8 cellular contexts compared by ENCODE assay signal in the genomic region with DNA sequence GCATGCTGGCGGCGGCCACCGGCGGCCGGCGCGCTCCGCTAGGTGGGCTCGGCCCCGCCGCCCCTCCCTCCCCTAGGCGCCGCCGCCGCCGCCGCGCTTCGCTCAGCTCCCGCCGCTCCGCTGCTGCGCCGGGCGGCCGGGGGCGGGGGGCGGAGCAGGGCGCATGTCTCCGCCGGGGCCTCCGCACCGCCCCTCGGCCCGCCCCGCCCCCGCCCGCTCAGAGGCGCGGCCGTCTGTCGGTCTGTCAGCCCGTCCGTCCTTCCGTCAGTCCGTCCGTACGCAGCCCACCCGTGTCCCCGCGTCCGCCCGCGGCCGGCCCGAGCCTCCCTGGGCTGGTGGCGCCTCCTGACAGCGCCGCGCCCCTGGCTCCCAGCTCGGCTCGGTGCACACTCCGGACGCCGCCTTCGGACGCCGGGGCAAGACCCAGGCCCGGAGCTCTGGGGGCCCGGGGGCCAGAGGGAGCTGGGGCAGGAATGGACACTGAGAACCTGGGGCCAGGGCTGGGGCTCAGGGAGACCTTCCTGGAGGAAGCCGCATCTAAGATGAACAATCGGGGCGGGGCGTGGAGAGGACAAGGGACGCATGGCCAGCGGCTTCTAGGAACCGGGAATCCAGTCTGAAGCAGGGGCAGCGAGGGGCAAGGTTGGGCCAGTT. TPM values are rescaled to one million over a fixed set of nuclear protein-coding genes. Genes with fewer than 3 reads are reported as not detected.
DNase-seq lines count a peak whose midpoint lies in the region; ATAC-seq and TF ChIP-seq lines count a peak whose summit lies in the region.

GPR153 (minus strand) TSS at position 138 of the 654 bp plus-strand sequence. CDS start 6,193 bp downstream, outside the sequence.

- no peak for DNase-seq in Right ventricle myocardium inferior (ENCODE audit: missing footprints)
- no peak for DNase-seq in cardiac septum (ENCODE audit: low spot score)
- peak; percentile 77 for DNase-seq in PC-3
- DNase-seq in activated naive CD4-positive, alpha-beta T cell treated with Interleukin-2 at 50 U/mL for 16 hours: peak; percentile 65
- peak in 1 of 2 donors; percentile 63 for DNase-seq in heart right ventricle
- no peak for DNase-seq in sciatic nerve (ENCODE audit: low spot score)
- no peak for DNase-seq in epidermal melanocyte (ENCODE audit: insufficient read length, low spot score)

- peak; percentile 54 for ATAC-seq in Right ventricle myocardium inferior
- peak; percentile 66 for ATAC-seq in PC-3
- ATAC-seq in heart right ventricle: peak in 7 of 8 donors; percentile 19 to 71 (median 33)
- no peak for ATAC-seq in sciatic nerve
- no peak for ATAC-seq in GM21723 (IDR thresholded peaks at IDR 0.05; ENCODE audit: unreplicated experiment)

- no peaks in the 10 kb centered on the region for H3K36me3 ChIP-seq in PC-3 (ENCODE audit: low read depth, low read length)
- no peaks in the 10 kb centered on the region for H3K36me3 ChIP-seq in heart right ventricle

- WGBS in heart right ventricle, 2 donors: 1% methylated on average over 40 to 78 of the region's 78 CpGs

- H3K9me3 ChIP-seq in PC-3 (ENCODE audit: low read length): no peaks in the 10 kb centered on the region
- H3K9me3 ChIP-seq in heart right ventricle: no peaks in the 10 kb centered on the region

- intact Hi-C loops in Right ventricle myocardium inferior (cut with DNase I): no loop called here
- intact Hi-C loops in cardiac septum (cut with DNase I): no loop called here
- intact Hi-C loops in PC-3 (cut with micrococcal nuclease): loop anchor here (1.0 kb wide), 3 partner anchors 33 to 82 kb away; no protein-coding TSS in a partner anchor
- intact Hi-C loops in heart right ventricle (cut with DNase I): loop anchor here in 1 of 10 donors (5.0 kb wide), 1 partner anchor 71 kb away; no protein-coding TSS in a partner anchor
- intact Hi-C loops in sciatic nerve (cut with DNase I): no loop called here

- no peaks in the 10 kb centered on the region for H3K27me3 ChIP-seq in PC-3 (ENCODE audit: low read length)
- peaks cover 0 to 44% (median 32%) of the 10 kb centered on the region in 7 donors for H3K27me3 ChIP-seq in heart right ventricle

- TF ChIP-seq CTCF in PC-3 (conservative IDR thresholded peaks at IDR 0.05; ENCODE audit: low read depth, low read length): no peak
- no peak for TF ChIP-seq CTCF in heart right ventricle (IDR thresholded peaks at IDR 0.05)

- no peaks in the 10 kb centered on the region for H3F3A ChIP-seq in PC-3 (ENCODE audit: low read length, unreplicated experiment)

- H3K9ac ChIP-seq in PC-3 (ENCODE audit: low read length): peak within 1 kb of the TSS; percentile 96

- BruUV-seq in PC-3 (replicated peaks; lab: Mats Ljungman, UMichigan): no TSS peak

- CTCF ChIA-PET in PC-3 (lab: Charles Lee): interaction anchor here (0.6 kb wide), 1 partner anchor 83 kb away, joined by 3 read pairs; no protein-coding TSS in a partner anchor

- H4K20me1 ChIP-seq in PC-3 (ENCODE audit: low read length): peaks cover 8% of the 10 kb centered on the region; the same call in 1 of the 2 replicates

- POLR2A ChIA-PET in PC-3 (lab: Charles Lee; ENCODE audit: unreplicated experiment): interaction anchor here (0.7 kb wide), 1 partner anchor 39 kb away, joined by 12 read pairs; no protein-coding TSS in a partner anchor

- H2AFZ ChIP-seq in PC-3 (ENCODE audit: low read length): peak within 1 kb of the TSS; percentile 74

- H3K27ac ChIP-seq in PC-3 (ENCODE audit: low read length): peak within 1 kb of the TSS; percentile 75
- H3K27ac ChIP-seq in heart right ventricle: peak within 1 kb of the TSS in 9 of 10 donors; percentile 22 to 83 (median 73)

- H3K4me2 ChIP-seq in PC-3 (ENCODE audit: low read length): peak within 1 kb of the TSS; percentile 96

- H3K4me3 ChIP-seq in PC-3 (ENCODE audit: low read length): peak within 1 kb of the TSS; percentile 83
- H3K4me3 ChIP-seq in heart right ventricle: peak within 1 kb of the TSS; percentile 30 to 78 (median 66)

- H3K4me1 ChIP-seq in PC-3 (ENCODE audit: insufficient read depth, low read length) (peaks cover 22% of the 10 kb centered on the region), heart right ventricle (peaks cover 14 to 45% (median 36%) of the 10 kb centered on the region in 9 donors)

- peaks cover 37% of the 10 kb centered on the region for H3K79me2 ChIP-seq in PC-3 (ENCODE audit: low read length)

- no peaks in the 10 kb centered on the region for H3K9me2 ChIP-seq in PC-3 (replicated peaks; ENCODE audit: low read length)

RNA-seq across cellular contexts. Expression of gene GPR153, which starts in this region (rescaled TPM):
- 10.6 TPM for total RNA-seq in Right ventricle myocardium inferior
- total RNA-seq in cardiac septum: 7.0 TPM
- 98.7 and 113 TPM in 2 replicates for total RNA-seq in PC-3 (2014; rRNA removed)
- total RNA-seq in heart right ventricle: 1 to 10 TPM; 1.8 to 8.5 (median 3.6) TPM
- polyA plus RNA-seq in heart right ventricle: 1 to 10 TPM; 2.0 to 3.7 TPM
- total RNA-seq in sciatic nerve: 10.6 TPM

Comparison
In these comparisons a context has a peak if more than half of its experiments do, and no peak if none do; other contexts are left out.
1. ATAC-seq: peak in Right ventricle myocardium inferior (single experiment), PC-3 (single experiment) and heart right ventricle (7 of 8); none in sciatic nerve (single experiment) and GM21723 (single experiment).
2. DNase-seq: peak in PC-3 (single experiment) and activated naive CD4-positive, alpha-beta T cell treated with Interleukin-2 at 50 U/mL for 16 hours (single experiment); none in Right ventricle myocardium inferior (single experiment), cardiac septum (single experiment), sciatic nerve (single experiment) and epidermal melanocyte (single experiment).